17 cellular contexts compared by ENCODE assay signal in the genomic region with DNA sequence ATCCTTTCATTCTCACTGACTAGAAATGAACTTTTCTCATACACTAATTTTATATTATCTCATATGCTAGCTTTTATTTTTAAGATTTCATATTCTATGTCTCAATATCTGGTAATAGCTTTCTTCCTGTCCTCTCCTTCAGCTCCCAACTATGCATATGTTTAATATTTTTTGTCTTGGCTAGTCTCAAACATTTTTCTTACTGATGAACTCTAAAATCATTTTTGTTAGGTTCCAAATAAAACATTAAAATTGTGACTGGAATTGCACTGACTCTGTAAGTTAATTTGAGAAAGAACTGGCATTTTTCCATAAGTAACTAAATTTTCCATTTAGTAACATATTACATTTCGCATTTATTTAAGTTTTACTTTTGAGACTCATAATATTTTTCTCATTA.
DNase-seq lines count a peak whose midpoint lies in the region; ATAC-seq and TF ChIP-seq lines count a peak whose summit lies in the region.
"Had no signal": no experiment of that assay in that cellular context is flagged by ENCODE, and none has a peak within 500 bp of the region (broad histone marks: within the 10 kb centered on the region; RNA-seq: fewer than 3 reads in every experiment).

No MANE protein-coding gene starts in this region.

- H3K9me3 ChIP-seq in adipocyte (ENCODE audit: control insufficient read depth, low read length) (no peaks in the 10 kb centered on the region), SJCRH30 (replicated peaks) (no peaks in the 10 kb centered on the region)
- H3K9me3 ChIP-seq: BLaER1, HAP-1 had no signal

- intact Hi-C loops in natural killer cell (cut with micrococcal nuclease): no loop called here

- DNase-seq in adipocyte (ENCODE audit: low read depth) (peak; percentile 52), fibroblast of peridontal ligament (ENCODE audit: extremely low read depth) (peak; percentile 47), osteocyte (ENCODE audit: extremely low spot score, unreplicated experiment) (no peak), SJCRH30 (no peak), AG08396 (ENCODE audit: low spot score) (no peak), natural killer cell (no peak)
- DNase-seq in activated T-cell treated with anti-CD3 and anti-CD28 coated beads, Interleukin-2, amount 50 U/mL, for 24 hours: no peak
- DNase-seq: CD4-positive, CD25-positive, alpha-beta regulatory T cell; CD8-positive, alpha-beta T cell; DMS53; DND-41; GOT3; HFFc6 had no signal

- H3K27me3 Mint-ChIP-seq in osteocyte (ENCODE audit: unreplicated experiment) (no peaks in the 10 kb centered on the region), natural killer cell (ENCODE audit: low read depth in 2 of 2) (peaks cover 0 to 3% of the 10 kb centered on the region in 2 donors)
- no peaks in the 10 kb centered on the region for H3K27me3 Mint-ChIP-seq in activated T-cell treated with anti-CD3 and anti-CD28 coated beads, Interleukin-2, amount 50 U/mL, for 24 hours
- H3K27me3 Mint-ChIP-seq: B cell; CD4-positive, CD25-positive, alpha-beta regulatory T cell had no signal

- no peak overlapping the region for H3K4me3 ChIP-seq in adipocyte (ENCODE audit: low read length)
- H3K4me3 ChIP-seq in SJCRH30: no peak overlapping the region
- H3K4me3 ChIP-seq: BLaER1, HAP-1 had no signal

- H3K27ac Mint-ChIP-seq in osteocyte (ENCODE audit: unreplicated experiment) (peak overlapping the region; percentile 79), natural killer cell (no peak overlapping the region)
- no peak overlapping the region for H3K27ac Mint-ChIP-seq in activated T-cell treated with anti-CD3 and anti-CD28 coated beads, Interleukin-2, amount 50 U/mL, for 24 hours
- H3K27ac Mint-ChIP-seq: B cell; CD4-positive, CD25-positive, alpha-beta regulatory T cell; CD8-positive, alpha-beta T cell; HFFc6 had no signal

- H3K36me3 Mint-ChIP-seq in osteocyte (ENCODE audit: unreplicated experiment): peaks cover 7% of the 10 kb centered on the region
- no peaks in the 10 kb centered on the region for H3K36me3 Mint-ChIP-seq in natural killer cell
- H3K36me3 Mint-ChIP-seq in activated T-cell treated with anti-CD3 and anti-CD28 coated beads, Interleukin-2, amount 50 U/mL, for 24 hours (ENCODE audit: low read depth): no peaks in the 10 kb centered on the region
- H3K36me3 Mint-ChIP-seq: CD4-positive, CD25-positive, alpha-beta regulatory T cell; CD8-positive, alpha-beta T cell had no signal

- H3K27me3 ChIP-seq in adipocyte (replicated peaks; ENCODE audit: control insufficient read depth, insufficient read depth, low read length) (no peaks in the 10 kb centered on the region), SJCRH30 (no peaks in the 10 kb centered on the region)
- H3K27me3 ChIP-seq: BLaER1 had no signal

- no peaks in the 10 kb centered on the region for H3K36me3 ChIP-seq in adipocyte (ENCODE audit: control insufficient read depth, insufficient read depth, low read length, severe bottlenecking)
- no peaks in the 10 kb centered on the region for H3K36me3 ChIP-seq in SJCRH30
- H3K36me3 ChIP-seq: BLaER1, HAP-1 had no signal

- H3K4me1 Mint-ChIP-seq in osteocyte (ENCODE audit: unreplicated experiment) (peaks cover 28% of the 10 kb centered on the region), natural killer cell (peaks cover 5 to 8% of the 10 kb centered on the region in 2 donors)
- no peaks in the 10 kb centered on the region for H3K4me1 Mint-ChIP-seq in activated T-cell treated with anti-CD3 and anti-CD28 coated beads, Interleukin-2, amount 50 U/mL, for 24 hours (ENCODE audit: low read depth)
- H3K4me1 Mint-ChIP-seq: B cell; CD4-positive, CD25-positive, alpha-beta regulatory T cell had no signal

- no peak overlapping the region for H3K27ac ChIP-seq in SJCRH30
- H3K27ac ChIP-seq: BLaER1, C4-2B had no signal

- H3K9ac ChIP-seq in adipocyte (ENCODE audit: low read length): no peak overlapping the region
- H3K9ac ChIP-seq: BLaER1 had no signal

- H3K9me3 Mint-ChIP-seq in osteocyte (ENCODE audit: unreplicated experiment) (peaks cover 17% of the 10 kb centered on the region), natural killer cell (peaks cover 0 to 2% of the 10 kb centered on the region in 2 donors)
- H3K9me3 Mint-ChIP-seq in activated T-cell treated with anti-CD3 and anti-CD28 coated beads, Interleukin-2, amount 50 U/mL, for 24 hours: no peaks in the 10 kb centered on the region
- H3K9me3 Mint-ChIP-seq: CD8-positive, alpha-beta T cell; HFFc6 had no signal

- TF ChIP-seq CTCF in osteocyte (IDR thresholded peaks at IDR 0.05): no peak
- TF ChIP-seq CTCF in natural killer cell (IDR thresholded peaks at IDR 0.05): no peak

- H3K4me1 ChIP-seq in adipocyte (ENCODE audit: control insufficient read depth, insufficient read depth, low read length) (no peaks in the 10 kb centered on the region), SJCRH30 (no peaks in the 10 kb centered on the region)
- H3K4me1 ChIP-seq: BLaER1, HAP-1 had no signal

- no peak for ATAC-seq in natural killer cell
- ATAC-seq: CD8-positive, alpha-beta T cell had no signal

- no peak overlapping the region for H3K4me3 Mint-ChIP-seq in osteocyte (ENCODE audit: unreplicated experiment)
- no peak overlapping the region for H3K4me3 Mint-ChIP-seq in natural killer cell
- H3K4me3 Mint-ChIP-seq in activated T-cell treated with anti-CD3 and anti-CD28 coated beads, Interleukin-2, amount 50 U/mL, for 24 hours: no peak overlapping the region
- H3K4me3 Mint-ChIP-seq: B cell; CD4-positive, CD25-positive, alpha-beta regulatory T cell; CD8-positive, alpha-beta T cell; HFFc6 had no signal

Comparison
In these comparisons a context has a peak if more than half of its experiments do, and no peak if none do; other contexts are left out.
1. DNase-seq: peak in adipocyte (single experiment) and fibroblast of peridontal ligament (single experiment); none in osteocyte (single experiment), SJCRH30 (0 of 2), AG08396 (single experiment), natural killer cell (single experiment) and activated T-cell treated with anti-CD3 and anti-CD28 coated beads, Interleukin-2, amount 50 U/mL, for 24 hours (single experiment).